21 cellular contexts compared by ENCODE assay signal in the genomic region with DNA sequence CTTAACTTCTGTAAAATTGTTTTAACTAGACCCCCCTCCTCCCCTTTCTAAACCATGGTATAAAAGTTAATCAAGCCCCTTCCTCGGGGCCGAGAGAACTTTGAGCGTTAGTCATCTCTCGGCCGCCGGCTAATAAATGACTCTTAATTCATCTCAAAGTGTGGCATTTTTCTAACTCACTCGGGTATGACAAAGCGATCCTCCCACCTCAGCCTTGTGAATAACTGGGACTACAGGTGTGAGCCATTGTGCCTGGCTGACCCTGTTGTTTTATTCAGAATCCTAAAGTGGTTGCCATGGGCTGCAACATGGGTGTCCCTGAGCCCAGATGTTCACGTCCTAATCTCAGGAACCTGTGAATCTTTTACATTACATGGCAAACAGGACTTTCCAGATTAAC.
"Had no signal": no experiment of that assay in that cellular context is flagged by ENCODE, and none has a peak within 500 bp of the region (broad histone marks: within the 10 kb centered on the region; RNA-seq: fewer than 3 reads in every experiment).

No MANE protein-coding gene starts in this region.

- H3K27ac Mint-ChIP-seq: memory B cell; nephron; stimulated activated effector memory CD8-positive, alpha-beta T cell treated with anti-CD3 and anti-CD28 coated beads, Interleukin-12 subunit alpha, Interleukin-12 subunit beta, amount 100 ng/mL, for 72 hours had no signal

- FAIRE-seq: frontal cortex had no signal

- H3K4me3 Mint-ChIP-seq: memory B cell; naive B cell; nephron; stimulated activated effector memory CD8-positive, alpha-beta T cell treated with anti-CD3 and anti-CD28 coated beads, Interleukin-12 subunit alpha, Interleukin-12 subunit beta, amount 100 ng/mL, for 72 hours had no signal

- H3K27me3 ChIP-seq: colonic mucosa, heart right ventricle, right lobe of liver, tibial nerve had no signal

- H3K36me3 Mint-ChIP-seq: naive B cell; stimulated activated effector memory CD8-positive, alpha-beta T cell treated with anti-CD3 and anti-CD28 coated beads, Interleukin-12 subunit alpha, Interleukin-12 subunit beta, amount 100 ng/mL, for 72 hours had no signal

- H3K9me3 Mint-ChIP-seq: naive B cell; nephron; stimulated activated effector memory CD8-positive, alpha-beta T cell treated with anti-CD3 and anti-CD28 coated beads, Interleukin-12 subunit alpha, Interleukin-12 subunit beta, amount 100 ng/mL, for 72 hours had no signal

- ATAC-seq: esophagus mucosa; heart right ventricle; lower lobe of right lung; right lobe of liver; stimulated activated effector memory CD8-positive, alpha-beta T cell treated with anti-CD3 and anti-CD28 coated beads, Interleukin-12 subunit alpha, Interleukin-12 subunit beta, amount 100 ng/mL, for 72 hours; stimulated activated naive CD8-positive, alpha-beta T cell treated with anti-CD3 and anti-CD28 coated beads, Interleukin-15, Interleukin-2, amounts not matched to agents 100 U/mL and 50 U/mL, for 24 hours had no signal

- H3K4me1 Mint-ChIP-seq: nephron had no signal

- H3K36me3 ChIP-seq: colonic mucosa, heart right ventricle, left ventricle myocardium inferior, lower lobe of right lung, prostate gland, right lobe of liver, tibial nerve had no signal

- DNase-seq: colonic mucosa; dermis blood vessel endothelial cell; heart right ventricle; islet precursor cell; left ventricle myocardium inferior; lower lobe of right lung; midbrain; naive B cell; retina; right lobe of liver; stimulated activated CD4-positive, alpha-beta T cell treated with anti-CD3 and anti-CD28 coated beads, Interleukin-4, amount 100 ng/mL, for 1 hour; stimulated activated CD8-positive, alpha-beta memory T cell treated with anti-CD3 and anti-CD28 coated beads, Interleukin-4, amount 100 ng/mL, for 48 hours; stimulated activated naive CD8-positive, alpha-beta T cell treated with anti-CD3 and anti-CD28 coated beads, Interleukin-15, Interleukin-2, amounts not matched to agents 100 U/mL and 50 U/mL, for 24 hours had no signal

- H3K9me3 ChIP-seq: colonic mucosa, left ventricle myocardium inferior, lower lobe of right lung, prostate gland, right lobe of liver, tibial nerve had no signal

- H3K4me1 ChIP-seq: colonic mucosa, heart right ventricle, left ventricle myocardium inferior, lower lobe of right lung, parathyroid adenoma, prostate gland, right lobe of liver, tibial nerve had no signal

- H3K4me3 ChIP-seq: colonic mucosa, heart right ventricle, left ventricle myocardium inferior, lower lobe of right lung, prostate gland, right lobe of liver, tibial nerve had no signal

- H3K27ac ChIP-seq: colonic mucosa, heart right ventricle, left ventricle myocardium inferior, lower lobe of right lung, parathyroid adenoma, prostate gland, right lobe of liver, tibial nerve had no signal
